ENCODE assay signal across 14 cellular contexts in the genomic region with DNA sequence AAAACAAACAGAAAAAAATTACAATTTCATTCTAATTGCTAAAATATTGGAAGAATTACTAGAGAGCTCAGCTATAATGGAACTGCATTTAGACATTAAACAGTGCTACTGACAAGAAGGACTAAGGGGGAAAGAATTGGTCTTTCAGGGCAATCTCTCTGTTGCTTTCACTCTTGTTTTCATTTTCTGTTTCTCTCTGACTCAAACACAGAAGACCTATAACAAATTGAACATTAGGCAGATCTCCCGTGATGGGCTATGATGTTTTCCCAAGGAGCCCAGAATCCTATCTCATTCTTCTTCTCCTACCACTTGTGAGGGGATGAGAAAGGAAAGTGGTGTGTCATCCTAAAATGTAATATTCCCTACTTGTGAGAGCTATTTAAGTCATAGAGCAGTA.
A peak's percentile ranks its signal among the peaks of the same experiment; 100 is the strongest.
DNase-seq lines count a peak whose midpoint lies in the region; ATAC-seq and TF ChIP-seq lines count a peak whose summit lies in the region.
"Had no signal": no experiment of that assay in that cellular context is flagged by ENCODE, and none has a peak within 500 bp of the region (broad histone marks: within the 10 kb centered on the region; RNA-seq: fewer than 3 reads in every experiment).

No MANE protein-coding gene starts in this region.

- no peaks in the 10 kb centered on the region for H4K20me1 ChIP-seq in hepatocyte (ENCODE audit: insufficient read depth, poor library complexity, severe bottlenecking)

- no peaks in the 10 kb centered on the region for H3K27me3 ChIP-seq in hepatocyte

- no peaks in the 10 kb centered on the region for H3K36me3 ChIP-seq in hepatocyte (replicated peaks; ENCODE audit: insufficient read depth, low read depth)

- DNase-seq in activated naive CD8-positive, alpha-beta T cell treated with anti-CD3 and anti-CD28 coated beads, Interleukin-2, amount 50 U/mL, for 24 hours, result no peak
- DNase-seq in NCI-H1092 (lab: John Stamatoyannopoulos, UW) (no peak), hepatocyte (ENCODE audit: low spot score) (no peak), EL (no peak)
- DNase-seq in NK-92 treated with Interleukin-12 subunit alpha and Interleukin-12 subunit beta, amount 100 ng/mL, for 24 hours (lab: John Stamatoyannopoulos, UW), result no peak
- DNase-seq: activated CD8-positive, alpha-beta memory T cell treated with anti-CD3 and anti-CD28 coated beads, Interleukin-2, amount 50 U/mL, for 48 hours; caudate nucleus; DMS 273 treated with DMSO at 0.1 percent for 48 hours; GM23248; NCI-H69; SW 1271 had no signal

- H3K4me3 ChIP-seq in hepatocyte, result no peak overlapping the region
- H3K4me3 ChIP-seq: GM23248 had no signal

- H3K4me1 ChIP-seq in hepatocyte (ENCODE audit: insufficient read depth), result no peaks in the 10 kb centered on the region

- WGBS in hepatocyte (ENCODE audit: low lambda C conversion rate, missing lambda C conversion rate), result 88% methylated on average over 1 of the region's 1 CpG

- ATAC-seq in GM18867 (IDR thresholded peaks at IDR 0.05; ENCODE audit: unreplicated experiment) (peak; percentile 99), GM21423 (IDR thresholded peaks at IDR 0.05; ENCODE audit: unreplicated experiment) (peak; percentile 88), HG03095 (IDR thresholded peaks at IDR 0.05; ENCODE audit: unreplicated experiment) (peak; percentile 90)
- peak; percentile 63 for ATAC-seq in activated naive CD8-positive, alpha-beta T cell treated with anti-CD3 and anti-CD28 coated beads, Interleukin-2, amount 50 U/mL, for 24 hours

- H3K36me3 Mint-ChIP-seq in activated naive CD8-positive, alpha-beta T cell treated with anti-CD3 and anti-CD28 coated beads, Interleukin-2, amount 50 U/mL, for 24 hours (ENCODE audit: low read depth), result no peaks in the 10 kb centered on the region

- no peak overlapping the region for H2AFZ ChIP-seq in hepatocyte
- H2AFZ ChIP-seq: GM23248 had no signal

- H3K9me3 ChIP-seq in hepatocyte (ENCODE audit: low read depth), result no peaks in the 10 kb centered on the region

- H3K9me2 ChIP-seq in hepatocyte (replicated peaks; ENCODE audit: insufficient read depth), result no peaks in the 10 kb centered on the region

- H3K4me3 Mint-ChIP-seq in activated naive CD8-positive, alpha-beta T cell treated with anti-CD3 and anti-CD28 coated beads, Interleukin-2, amount 50 U/mL, for 24 hours, result no peak overlapping the region

- TF ChIP-seq CTCF in hepatocyte (IDR thresholded peaks at IDR 0.05; ENCODE audit: poor library complexity), result no peak

- peaks cover 3% of the 10 kb centered on the region for H3K9me3 Mint-ChIP-seq in activated naive CD8-positive, alpha-beta T cell treated with anti-CD3 and anti-CD28 coated beads, Interleukin-2, amount 50 U/mL, for 24 hours

- no peaks in the 10 kb centered on the region for H3K27me3 Mint-ChIP-seq in activated naive CD8-positive, alpha-beta T cell treated with anti-CD3 and anti-CD28 coated beads, Interleukin-2, amount 50 U/mL, for 24 hours

- H3K27ac ChIP-seq in hepatocyte, result no peak overlapping the region
- H3K27ac ChIP-seq: GM23248 had no signal

- H3K79me2 ChIP-seq in hepatocyte, result no peaks in the 10 kb centered on the region

- peaks cover 5% of the 10 kb centered on the region for H3K4me1 Mint-ChIP-seq in activated naive CD8-positive, alpha-beta T cell treated with anti-CD3 and anti-CD28 coated beads, Interleukin-2, amount 50 U/mL, for 24 hours

- no peak overlapping the region for H3K27ac Mint-ChIP-seq in activated naive CD8-positive, alpha-beta T cell treated with anti-CD3 and anti-CD28 coated beads, Interleukin-2, amount 50 U/mL, for 24 hours

- no peak overlapping the region for H3K4me2 ChIP-seq in hepatocyte
